29 cellular contexts compared by ENCODE assay signal in the genomic region with DNA sequence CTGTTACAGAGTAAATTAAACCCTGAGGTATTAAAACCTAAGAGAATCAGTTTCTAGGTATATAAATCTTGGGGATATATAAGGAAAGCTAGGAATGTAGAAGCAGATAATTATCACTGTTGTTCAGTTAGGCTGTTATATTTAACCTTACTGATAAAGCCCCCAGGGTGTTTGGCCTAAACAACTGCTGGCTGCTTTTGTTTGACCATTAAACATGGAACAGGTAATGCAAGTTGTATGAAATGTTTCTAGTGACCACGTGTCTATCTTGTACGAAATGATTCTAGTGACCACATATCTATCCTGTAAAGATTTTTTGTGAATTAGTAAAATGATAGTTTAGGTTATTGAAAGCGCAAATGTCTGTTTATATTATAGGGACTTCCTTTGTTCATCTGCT. TPM values are rescaled to one million over a fixed set of nuclear protein-coding genes. Genes with fewer than 3 reads are reported as not detected.
DNase-seq lines count a peak whose midpoint lies in the region; ATAC-seq, FAIRE-seq and TF ChIP-seq lines count a peak whose summit lies in the region.
"Had no signal": no experiment of that assay in that cellular context is flagged by ENCODE, and none has a peak within 500 bp of the region (broad histone marks: within the 10 kb centered on the region; RNA-seq: fewer than 3 reads in every experiment).

No MANE protein-coding gene starts in this region.

- ATAC-seq in HG03571 (IDR thresholded peaks at IDR 0.05; ENCODE audit: unreplicated experiment) = no peak
- ATAC-seq: A549; CD8-positive, alpha-beta T cell; HCT116; HepG2; T-helper 17 cell had no signal

- no peak overlapping the region for H2AFZ ChIP-seq in PC-9

- no peaks in the 10 kb centered on the region for H3F3A ChIP-seq in PC-9 (ENCODE audit: insufficient read depth, low read depth)

- no peak for TF ChIP-seq POLR2A in prostate gland (IDR thresholded peaks at IDR 0.05)

- H3K4me1 ChIP-seq in PC-9 (replicated peaks; ENCODE audit: insufficient read depth) = 0 out of 2 replicates have a peak, but pooled peaks cover 15% of the 10 kb centered on the region
- peaks cover 7% of the 10 kb centered on the region for H3K4me1 ChIP-seq in prostate gland (replicated peaks)

- POLR2A ChIA-PET in PC-9 (lab: Charles Lee; ENCODE audit: unreplicated experiment) = no interaction called here

- no peaks in the 10 kb centered on the region for H4K20me1 ChIP-seq in PC-9 (ENCODE audit: insufficient read depth)

- H3K4me2 ChIP-seq in PC-9 = peak overlapping the region; percentile 1; the same call in 1 of the 2 replicates
- H3K4me2 ChIP-seq: A549 had no signal

- H3K9me3 ChIP-seq in PC-9 (ENCODE audit: insufficient read depth, low read depth) (no peaks in the 10 kb centered on the region; the same call in 1 of the 2 replicates), prostate gland (no peaks in the 10 kb centered on the region)
- H3K9me3 ChIP-seq: A549 had no signal

- CTCF ChIA-PET in PC-9 (lab: Charles Lee) = no interaction called here

- intact Hi-C loops in PC-9 (cut with micrococcal nuclease; ENCODE audit: unreplicated experiment) (loop anchor here (1.0 kb wide), 1 partner anchor 19 kb away; no protein-coding TSS in a partner anchor), prostate gland (cut with DNase I) (no loop called here)

- no peaks in the 10 kb centered on the region for H3K9me2 ChIP-seq in PC-9 (ENCODE audit: insufficient read depth)

- H3K36me3 ChIP-seq in PC-9 (ENCODE audit: low read depth) (no peaks in the 10 kb centered on the region), prostate gland (no peaks in the 10 kb centered on the region)

- BruUV-seq in PC-9 (replicated peaks; lab: Mats Ljungman, UMichigan) = no TSS peak

- H3K27ac ChIP-seq in 22Rv1 (peak overlapping the region; percentile 85), PC-9 (no peak overlapping the region), prostate gland (peak overlapping the region in 1 of 2 donors; percentile 57)
- H3K27ac ChIP-seq: A549 had no signal

- H3K27me3 ChIP-seq in PC-9 (ENCODE audit: insufficient read depth, low read depth) (no peaks in the 10 kb centered on the region), prostate gland (replicated peaks; ENCODE audit: insufficient read depth) (no peaks in the 10 kb centered on the region)

- no peaks in the 10 kb centered on the region for H3K79me2 ChIP-seq in PC-9 (ENCODE audit: low read depth)

- peak overlapping the region; percentile 10; the same call in 1 of the 2 replicates for H3K4me3 ChIP-seq in LNCaP clone FGC (ENCODE audit: low read depth, low read length)
- no peak overlapping the region for H3K4me3 ChIP-seq in PC-9
- H3K4me3 ChIP-seq in prostate gland = no peak overlapping the region
- H3K4me3 ChIP-seq: A549 had no signal

- 37% methylated on average over 3 of the region's 3 CpGs for WGBS in prostate gland

- FAIRE-seq in islet of Langerhans (lab: Jason Lieb, UNC) = peak; percentile 30
- FAIRE-seq: A549, GM12891, GM19239, HepG2 had no signal

- no peak for TF ChIP-seq CTCF in 22Rv1 (IDR thresholded peaks at IDR 0.05)
- TF ChIP-seq CTCF in LNCaP clone FGC (IDR thresholded peaks at IDR 0.05; ENCODE audit: control insufficient read depth, extremely low read depth, insufficient read depth) = no peak
- no peak for TF ChIP-seq CTCF in PC-9 (conservative IDR thresholded peaks at IDR 0.05)
- no peak for TF ChIP-seq CTCF in prostate gland (IDR thresholded peaks at IDR 0.05)

- DNase-seq in LNCaP clone FGC (ENCODE audit: low read depth) (peak; percentile 84), PC-9 (peak; percentile 10 to 73), prostate gland (ENCODE audit: low spot score) (no peak), SW480 (ENCODE audit: low spot score) (no peak), SKM-1 treated with dmso at 0.1 percent for 144 hours (lab: John Stamatoyannopoulos, UW; ENCODE audit: unreplicated experiment) (no peak)
- DNase-seq: C1 segment of cervical spinal cord; Calu3; CD8-positive, alpha-beta T cell; DMS79 treated with DMSO at 0.1 percent for 48 hours; GF-D8; Kasumi-1; MV-4-11; NCI-H1105; NCI-H1694 treated with DMSO at 0.1 percent for 48 hours; NCI-H2081; NCI-H2227 treated with DMSO at 0.1 percent for 48 hours; NCI-H510A; NCI-H774; Right ventricle myocardium superior; RPMI8226; T-helper 17 cell had no signal

RNA-seq across cellular contexts. Expression of gene SGMS2, which starts 52.6 kb away (rescaled TPM):
- total RNA-seq in PC-9 (2021) (17.0 and 17.9 TPM in 2 replicates), prostate gland (10 to 100 TPM; 37.4 to 53.6 TPM)
- total RNA-seq: CD8-positive, alpha-beta T cell had no signal

RNA-seq across cellular contexts. Expression of gene CYP2U1, which starts 54.0 kb away (rescaled TPM):
- 1.1 and 1.3 TPM in 2 replicates for total RNA-seq in PC-9 (2021)
- 10 to 100 TPM in 1 of 2 donors, 1 to 10 TPM in 1; 8.0 to 13.5 TPM for total RNA-seq in prostate gland

Comparison
In these comparisons a context has a peak if more than half of its experiments do, and no peak if none do; other contexts are left out.
1. DNase-seq: peak in LNCaP clone FGC (single experiment) and PC-9 (2 of 2); none in prostate gland (single experiment), SW480 (single experiment) and SKM-1 treated with dmso at 0.1 percent for 144 hours (single experiment).